26 cellular contexts compared by ENCODE assay signal in the genomic region with DNA sequence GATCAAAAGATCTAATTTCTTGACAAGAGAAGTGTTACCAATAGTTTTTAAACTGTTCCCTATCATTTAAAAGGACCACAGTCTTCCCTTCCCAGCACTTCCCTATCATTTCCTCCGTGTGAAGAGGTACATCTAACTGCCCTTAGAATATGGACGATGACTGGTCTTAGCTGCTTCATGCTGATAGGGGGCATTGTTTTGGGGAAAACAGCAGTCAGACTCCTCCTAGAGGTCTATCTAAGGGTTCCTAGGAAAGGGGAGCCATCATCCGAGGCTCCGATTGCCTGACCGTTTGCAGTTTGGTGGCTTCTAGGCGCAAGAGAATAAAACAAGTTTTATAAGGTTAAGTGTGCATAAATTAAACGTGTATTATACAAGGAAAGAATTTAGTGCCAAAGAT.
"Had no signal": no experiment of that assay in that cellular context is flagged by ENCODE, and none has a peak within 500 bp of the region (broad histone marks: within the 10 kb centered on the region; RNA-seq: fewer than 3 reads in every experiment).

No MANE protein-coding gene starts in this region.

- H3K4me1 Mint-ChIP-seq: activated naive CD4-positive, alpha-beta T cell treated with anti-CD3 and anti-CD28 coated beads, Interleukin-2, amount 10 ng/mL, durations not matched to agents 7 days and 5 days; activated naive CD8-positive, alpha-beta T cell treated with anti-CD3 and anti-CD28 coated beads, Interleukin-2, amount 10 ng/mL, durations not matched to agents 7 days and 5 days had no signal

- H3K27me3 ChIP-seq: ascending aorta, ovary had no signal

- H3K4me3 ChIP-seq: ascending aorta, heart left ventricle, lower lobe of right lung, mucosa of descending colon, ovary, upper lobe of right lung had no signal

- ATAC-seq: esophagus mucosa; heart left ventricle; left lobe of liver; lower lobe of right lung; mucosa of descending colon; sciatic nerve; stimulated activated effector memory CD8-positive, alpha-beta T cell treated with anti-CD3 and anti-CD28 coated beads, Interleukin-12 subunit alpha, Interleukin-12 subunit beta, amount 100 ng/mL, for 72 hours; upper lobe of right lung had no signal

- DNase-seq: activated CD4-positive, alpha-beta T cell treated with anti-CD3 and anti-CD28 coated beads for 48 hours; activated CD4-positive, alpha-beta T cell treated with anti-CD3 and anti-CD28 coated beads, Interleukin-2, amount 50 U/mL, for 48 hours; activated CD8-positive, alpha-beta memory T cell treated with anti-CD3 and anti-CD28 coated beads for 24 hours; activated effector memory CD4-positive, alpha-beta T cell treated with anti-CD3 and anti-CD28 coated beads, Interleukin-2, amount 50 U/mL, for 16 hours; activated naive CD4-positive, alpha-beta T cell treated with anti-CD3 and anti-CD28 coated beads, Interleukin-2, amount 10 ng/mL, durations not matched to agents 7 days and 5 days; activated naive CD8-positive, alpha-beta T cell treated with anti-CD3 and anti-CD28 coated beads, Interleukin-2, amount 10 ng/mL, durations not matched to agents 7 days and 5 days; foreskin fibroblast; heart left ventricle; hypothalamus; kidney glomerular epithelial cell; lower lobe of right lung; mesenchymal stem cell; mucosa of descending colon; nephron progenitor cell; ovary; small intestine; stimulated activated CD4-positive, alpha-beta T cell treated with anti-CD3 and anti-CD28 coated beads, Interleukin-4, amount 100 ng/mL, for 24 hours; upper lobe of right lung had no signal

- H3K4me3 Mint-ChIP-seq: activated naive CD4-positive, alpha-beta T cell treated with anti-CD3 and anti-CD28 coated beads, Interleukin-2, amount 10 ng/mL, durations not matched to agents 7 days and 5 days; activated naive CD8-positive, alpha-beta T cell treated with anti-CD3 and anti-CD28 coated beads, Interleukin-2, amount 10 ng/mL, durations not matched to agents 7 days and 5 days; nephron progenitor cell; stimulated activated effector memory CD8-positive, alpha-beta T cell treated with anti-CD3 and anti-CD28 coated beads, Interleukin-12 subunit alpha, Interleukin-12 subunit beta, amount 100 ng/mL, for 72 hours; stimulated activated naive CD8-positive, alpha-beta T cell treated with anti-CD3 and anti-CD28 coated beads, Interleukin-15, Interleukin-2, amounts not matched to agents 100 ng/mL and 50 ng/mL, for 24 hours had no signal

- H3K27ac Mint-ChIP-seq: activated naive CD4-positive, alpha-beta T cell treated with anti-CD3 and anti-CD28 coated beads, Interleukin-2, amount 10 ng/mL, durations not matched to agents 7 days and 5 days; activated naive CD8-positive, alpha-beta T cell treated with anti-CD3 and anti-CD28 coated beads, Interleukin-2, amount 10 ng/mL, durations not matched to agents 7 days and 5 days; nephron progenitor cell; progenitor cell of endocrine pancreas; stimulated activated effector memory CD8-positive, alpha-beta T cell treated with anti-CD3 and anti-CD28 coated beads, Interleukin-12 subunit alpha, Interleukin-12 subunit beta, amount 100 ng/mL, for 72 hours; stimulated activated naive CD8-positive, alpha-beta T cell treated with anti-CD3 and anti-CD28 coated beads, Interleukin-15, Interleukin-2, amounts not matched to agents 100 ng/mL and 50 ng/mL, for 24 hours had no signal

- H3K4me1 ChIP-seq: lower lobe of right lung, upper lobe of right lung had no signal

- H3K27ac ChIP-seq: ascending aorta, heart left ventricle, lower lobe of right lung, ovary, upper lobe of right lung, VCaP had no signal

- H3K36me3 ChIP-seq: ascending aorta, heart left ventricle, lower lobe of right lung, ovary, upper lobe of right lung had no signal

- H3K36me3 Mint-ChIP-seq: activated naive CD4-positive, alpha-beta T cell treated with anti-CD3 and anti-CD28 coated beads, Interleukin-2, amount 10 ng/mL, durations not matched to agents 7 days and 5 days; activated naive CD8-positive, alpha-beta T cell treated with anti-CD3 and anti-CD28 coated beads, Interleukin-2, amount 10 ng/mL, durations not matched to agents 7 days and 5 days; stimulated activated effector memory CD8-positive, alpha-beta T cell treated with anti-CD3 and anti-CD28 coated beads, Interleukin-12 subunit alpha, Interleukin-12 subunit beta, amount 100 ng/mL, for 72 hours had no signal

- H3K9me3 ChIP-seq: ovary, upper lobe of right lung had no signal

- H3K27me3 Mint-ChIP-seq: progenitor cell of endocrine pancreas had no signal
